1 cellular context compared by ENCODE assay signal in genomic region chr17:81915331-81915730, GRCh38.
A peak's percentile ranks its signal among the peaks of the same experiment; 100 is the strongest.
TF ChIP-seq lines count a peak whose summit lies in the region.

No MANE protein-coding gene starts in this region.

TF ChIP-seq in HepG2, 621 proteins besides CTCF, POLR2A, EP300 and RAD21:
- TF ChIP-seq MTF1 (CRISPR knock-in tag; IDR thresholded peaks at IDR 0.05) (no peak), ZNF124 (CRISPR knock-in tag; IDR thresholded peaks at IDR 0.05) (no peak), SNAI1 (CRISPR knock-in tag; IDR thresholded peaks at IDR 0.05; ENCODE audit: borderline replicate concordance) (no peak), RBM39 (IDR thresholded peaks at IDR 0.05; ENCODE audit: low read depth, low read length, poor library complexity, severe bottlenecking) (peak; percentile 23), ZBTB34 (CRISPR knock-in tag; IDR thresholded peaks at IDR 0.05) (no peak)
TF ChIP-seq in HepG2: peak in this region for 1.
